Comparison of ENCODE assay signal across 1 cellular context in the genomic region with DNA sequence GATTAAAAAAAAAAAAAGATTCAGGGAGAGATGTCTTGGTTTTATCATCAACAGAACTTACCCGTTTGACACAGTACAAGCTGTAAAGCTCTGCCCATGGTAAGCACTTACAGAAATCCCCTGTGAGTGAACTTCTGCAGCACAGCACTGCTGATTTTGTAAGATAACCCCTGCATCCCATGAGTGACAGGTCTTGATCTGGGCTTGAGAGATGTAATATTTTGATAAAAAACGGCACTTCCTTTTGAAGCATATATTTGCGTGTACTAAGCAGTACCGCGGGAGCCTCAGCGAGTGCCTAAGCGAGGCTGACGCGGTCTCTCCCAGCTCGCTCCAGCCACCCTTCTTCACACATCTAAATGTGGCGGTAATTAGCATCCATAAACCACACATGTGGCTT.
TF ChIP-seq lines count a peak whose summit lies in the region.

No MANE protein-coding gene starts in this region.

TF ChIP-seq in GM12878, 131 proteins besides CTCF, POLR2A, EP300 and RAD21 (continued from another document):
- TF ChIP-seq CHD2 (IDR thresholded peaks at IDR 0.05; ENCODE audit: borderline replicate concordance, low read depth, low read length): no peak
- no peak for TF ChIP-seq ZNF217 (IDR thresholded peaks at IDR 0.05)
- TF ChIP-seq NRF1 (conservative IDR thresholded peaks at IDR 0.05; ENCODE audit: low read depth, low read length): no peak
- TF ChIP-seq BHLHE40 (IDR thresholded peaks at IDR 0.05; ENCODE audit: borderline replicate concordance in 1 of 2, low read depth in 2 of 2, low read length in 1 of 2): no peak
- peak; percentile 34; the same call in 1 of the 2 replicates for TF ChIP-seq PKNOX1 (IDR thresholded peaks at IDR 0.05)
TF ChIP-seq in GM12878: peak in this region for 1.
